ENCODE assay signal across 1 cellular context in the genomic region with DNA sequence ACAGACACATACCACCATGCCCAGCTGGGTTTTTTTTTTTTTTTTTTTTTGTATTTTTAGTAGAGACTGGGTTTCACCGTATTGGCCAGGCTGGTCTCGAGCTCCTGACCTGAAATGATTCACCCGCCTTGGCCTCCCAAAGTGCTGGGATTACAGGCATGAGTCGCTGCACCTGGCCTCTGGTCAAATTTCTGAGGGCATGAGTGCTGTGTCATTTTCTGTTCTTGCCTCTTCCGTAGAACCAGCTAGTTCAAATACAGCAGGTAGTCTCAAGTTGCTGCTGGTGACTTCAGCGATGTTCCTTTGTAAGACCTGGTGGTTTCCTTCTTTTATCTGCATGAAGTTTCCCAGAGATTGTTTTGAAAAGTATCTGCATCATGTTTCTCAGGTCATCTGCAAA.
TF ChIP-seq lines count a peak whose summit lies in the region.

No MANE protein-coding gene starts in this region.

TF ChIP-seq in HCT116, 20 proteins besides CTCF, POLR2A, EP300 and RAD21:
- TF ChIP-seq TCF7L2 (IDR thresholded peaks at IDR 0.05; ENCODE audit: borderline replicate concordance, extremely low read depth, insufficient read depth, insufficient read length) (no peak), SP1 (IDR thresholded peaks at IDR 0.05; ENCODE audit: low read depth) (no peak), EGR1 (IDR thresholded peaks at IDR 0.05; ENCODE audit: low read depth) (no peak), ELF1 (IDR thresholded peaks at IDR 0.05; ENCODE audit: borderline replicate concordance, low read depth) (no peak), CBX3 (IDR thresholded peaks at IDR 0.05; ENCODE audit: low read depth) (no peak), POLR2AphosphoS5 (IDR thresholded peaks at IDR 0.05; ENCODE audit: low read depth, low read length) (no peak), FOSL1 (IDR thresholded peaks at IDR 0.05; ENCODE audit: low read depth) (no peak), CEBPB (IDR thresholded peaks at IDR 0.05; ENCODE audit: low read depth) (no peak), ZNF274 (IDR thresholded peaks at IDR 0.05; ENCODE audit: low read depth, low read length) (no peak), YY1 (IDR thresholded peaks at IDR 0.05; ENCODE audit: extremely low read depth, insufficient replicate concordance, low read depth, low read length) (no peak), SIN3A (IDR thresholded peaks at IDR 0.05; ENCODE audit: low read depth) (no peak), EZH2 (IDR thresholded peaks at IDR 0.05) (no peak), SRF (IDR thresholded peaks at IDR 0.05; ENCODE audit: low read depth) (no peak), EZH2phosphoT487 (IDR thresholded peaks at IDR 0.05; ENCODE audit: borderline replicate concordance) (no peak), JUND (IDR thresholded peaks at IDR 0.05) (no peak), ZFX (IDR thresholded peaks at IDR 0.05) (no peak)
- TF ChIP-seq, protein P1, sequence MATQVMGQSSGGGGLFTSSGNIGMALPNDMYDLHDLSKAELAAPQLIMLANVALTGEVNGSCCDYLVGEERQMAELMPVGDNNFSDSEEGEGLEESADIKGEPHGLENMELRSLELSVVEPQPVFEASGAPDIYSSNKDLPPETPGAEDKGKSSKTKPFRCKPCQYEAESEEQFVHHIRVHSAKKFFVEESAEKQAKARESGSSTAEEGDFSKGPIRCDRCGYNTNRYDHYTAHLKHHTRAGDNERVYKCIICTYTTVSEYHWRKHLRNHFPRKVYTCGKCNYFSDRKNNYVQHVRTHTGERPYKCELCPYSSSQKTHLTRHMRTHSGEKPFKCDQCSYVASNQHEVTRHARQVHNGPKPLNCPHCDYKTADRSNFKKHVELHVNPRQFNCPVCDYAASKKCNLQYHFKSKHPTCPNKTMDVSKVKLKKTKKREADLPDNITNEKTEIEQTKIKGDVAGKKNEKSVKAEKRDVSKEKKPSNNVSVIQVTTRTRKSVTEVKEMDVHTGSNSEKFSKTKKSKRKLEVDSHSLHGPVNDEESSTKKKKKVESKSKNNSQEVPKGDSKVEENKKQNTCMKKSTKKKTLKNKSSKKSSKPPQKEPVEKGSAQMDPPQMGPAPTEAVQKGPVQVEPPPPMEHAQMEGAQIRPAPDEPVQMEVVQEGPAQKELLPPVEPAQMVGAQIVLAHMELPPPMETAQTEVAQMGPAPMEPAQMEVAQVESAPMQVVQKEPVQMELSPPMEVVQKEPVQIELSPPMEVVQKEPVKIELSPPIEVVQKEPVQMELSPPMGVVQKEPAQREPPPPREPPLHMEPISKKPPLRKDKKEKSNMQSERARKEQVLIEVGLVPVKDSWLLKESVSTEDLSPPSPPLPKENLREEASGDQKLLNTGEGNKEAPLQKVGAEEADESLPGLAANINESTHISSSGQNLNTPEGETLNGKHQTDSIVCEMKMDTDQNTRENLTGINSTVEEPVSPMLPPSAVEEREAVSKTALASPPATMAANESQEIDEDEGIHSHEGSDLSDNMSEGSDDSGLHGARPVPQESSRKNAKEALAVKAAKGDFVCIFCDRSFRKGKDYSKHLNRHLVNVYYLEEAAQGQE (IDR thresholded peaks at IDR 0.05; ENCODE audit: low read depth): no peak
- TF ChIP-seq, protein P2, sequence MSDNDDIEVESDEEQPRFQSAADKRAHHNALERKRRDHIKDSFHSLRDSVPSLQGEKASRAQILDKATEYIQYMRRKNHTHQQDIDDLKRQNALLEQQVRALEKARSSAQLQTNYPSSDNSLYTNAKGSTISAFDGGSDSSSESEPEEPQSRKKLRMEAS (IDR thresholded peaks at IDR 0.05): no peak
- TF ChIP-seq, protein P3, sequence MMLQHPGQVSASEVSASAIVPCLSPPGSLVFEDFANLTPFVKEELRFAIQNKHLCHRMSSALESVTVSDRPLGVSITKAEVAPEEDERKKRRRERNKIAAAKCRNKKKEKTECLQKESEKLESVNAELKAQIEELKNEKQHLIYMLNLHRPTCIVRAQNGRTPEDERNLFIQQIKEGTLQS (IDR thresholded peaks at IDR 0.05): no peak
- TF ChIP-seq, protein P4, sequence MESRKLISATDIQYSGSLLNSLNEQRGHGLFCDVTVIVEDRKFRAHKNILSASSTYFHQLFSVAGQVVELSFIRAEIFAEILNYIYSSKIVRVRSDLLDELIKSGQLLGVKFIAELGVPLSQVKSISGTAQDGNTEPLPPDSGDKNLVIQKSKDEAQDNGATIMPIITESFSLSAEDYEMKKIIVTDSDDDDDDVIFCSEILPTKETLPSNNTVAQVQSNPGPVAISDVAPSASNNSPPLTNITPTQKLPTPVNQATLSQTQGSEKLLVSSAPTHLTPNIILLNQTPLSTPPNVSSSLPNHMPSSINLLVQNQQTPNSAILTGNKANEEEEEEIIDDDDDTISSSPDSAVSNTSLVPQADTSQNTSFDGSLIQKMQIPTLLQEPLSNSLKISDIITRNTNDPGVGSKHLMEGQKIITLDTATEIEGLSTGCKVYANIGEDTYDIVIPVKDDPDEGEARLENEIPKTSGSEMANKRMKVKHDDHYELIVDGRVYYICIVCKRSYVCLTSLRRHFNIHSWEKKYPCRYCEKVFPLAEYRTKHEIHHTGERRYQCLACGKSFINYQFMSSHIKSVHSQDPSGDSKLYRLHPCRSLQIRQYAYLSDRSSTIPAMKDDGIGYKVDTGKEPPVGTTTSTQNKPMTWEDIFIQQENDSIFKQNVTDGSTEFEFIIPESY (IDR thresholded peaks at IDR 0.05; ENCODE audit: extremely low read depth, insufficient replicate concordance, low read length): no peak
